ENCODE assay signal across 8 cellular contexts in genomic region chr6:20211037-20211940, GRCh38. TPM values are rescaled to one million over a fixed set of nuclear protein-coding genes. Genes with fewer than 3 reads are reported as not detected.
A peak's percentile ranks its signal among the peaks of the same experiment; 100 is the strongest.
DNase-seq lines count a peak whose midpoint lies in the region; ATAC-seq and TF ChIP-seq lines count a peak whose summit lies in the region.

No MANE protein-coding gene starts in this region.

- H3K36me3 ChIP-seq in iPS-18a (ENCODE audit: control insufficient read depth, low read depth, low read length) (no peaks in the 10 kb centered on the region), spleen (no peaks in the 10 kb centered on the region)

- peaks cover 50% of the 10 kb centered on the region for H3K4me1 Mint-ChIP-seq in activated CD4-positive, alpha-beta T cell treated with anti-CD3 and anti-CD28 coated beads for 36 hours
- H3K4me1 Mint-ChIP-seq in activated CD4-positive, alpha-beta memory T cell treated with anti-CD3 and anti-CD28 coated beads for 36 hours (ENCODE audit: low read depth): peaks cover 48% of the 10 kb centered on the region

- H3K27me3 ChIP-seq in iPS-18a (ENCODE audit: control insufficient read depth, insufficient read depth, low read length) (peaks cover 18% of the 10 kb centered on the region), spleen (replicated peaks in 1 of 7) (peaks cover 0 to 6% (median 0%) of the 10 kb centered on the region in 7 donors)

- no peaks in the 10 kb centered on the region for H3K36me3 Mint-ChIP-seq in activated CD4-positive, alpha-beta T cell treated with anti-CD3 and anti-CD28 coated beads for 36 hours (ENCODE audit: low read depth)
- H3K36me3 Mint-ChIP-seq in activated CD4-positive, alpha-beta memory T cell treated with anti-CD3 and anti-CD28 coated beads for 36 hours: no peaks in the 10 kb centered on the region

- H3K4me1 ChIP-seq in iPS-18a (ENCODE audit: control insufficient read depth, low read depth, low read length): peaks cover 19% of the 10 kb centered on the region
- H3K4me1 ChIP-seq in spleen: peaks cover 7 to 68% (median 44%) of the 10 kb centered on the region in 6 donors

- H3K27me3 Mint-ChIP-seq in activated CD4-positive, alpha-beta T cell treated with anti-CD3 and anti-CD28 coated beads for 36 hours: no peaks in the 10 kb centered on the region
- H3K27me3 Mint-ChIP-seq in activated CD4-positive, alpha-beta memory T cell treated with anti-CD3 and anti-CD28 coated beads for 36 hours: no peaks in the 10 kb centered on the region

- peak overlapping the region; percentile 93 for H3K27ac Mint-ChIP-seq in activated CD4-positive, alpha-beta T cell treated with anti-CD3 and anti-CD28 coated beads for 36 hours
- H3K27ac Mint-ChIP-seq in activated CD4-positive, alpha-beta memory T cell treated with anti-CD3 and anti-CD28 coated beads for 36 hours: peak overlapping the region; percentile 84

- no peak for TF ChIP-seq CTCF in spleen (IDR thresholded peaks at IDR 0.05 in 8 of 11, conservative IDR thresholded peaks at IDR 0.05 in 3 of 11)

- intact Hi-C loops in activated CD4-positive, alpha-beta T cell treated with anti-CD3 and anti-CD28 coated beads for 36 hours (cut with DNase I, micrococcal nuclease): loop anchor here (5.0 kb wide), 4 partner anchors 84 to 1949 kb away; partner anchors contain the start of genes CDKAL1 (in 1 of the 2), DEK (in 1 of the 2) and SOX4 (in 1 of the 2)
- intact Hi-C loops in activated CD4-positive, alpha-beta memory T cell treated with anti-CD3 and anti-CD28 coated beads for 36 hours (cut with micrococcal nuclease): loop anchor here (5.0 kb wide), 3 partner anchors 39 to 156 kb away; no protein-coding TSS in a partner anchor
- intact Hi-C loops in spleen (cut with DNase I; ENCODE audit: low total_unique reads): no loop called here

- POLR2A ChIA-PET in activated CD4-positive, alpha-beta T cell treated with anti-CD3 and anti-CD28 coated beads for 36 hours (lab: Charles Lee): no interaction called here
- POLR2A ChIA-PET in activated CD4-positive, alpha-beta memory T cell treated with anti-CD3 and anti-CD28 coated beads for 36 hours (lab: Charles Lee): no interaction called here

- H3K27ac ChIP-seq in iPS-18a (ENCODE audit: low read length): no peak overlapping the region
- H3K27ac ChIP-seq in spleen: peak overlapping the region in 7 of 8 donors; percentile 29 to 96 (median 89)

- peak overlapping the region; percentile 64 for H3K4me3 ChIP-seq in iPS-18a (ENCODE audit: low read length)
- H3K4me3 ChIP-seq in spleen: peak overlapping the region; percentile 71 to 91 (median 86)

- H3K9ac ChIP-seq in iPS-18a (ENCODE audit: low read length): peak overlapping the region; percentile 62

- H3K9me3 ChIP-seq in iPS-18a (ENCODE audit: control insufficient read depth, low read depth, low read length) (no peaks in the 10 kb centered on the region), spleen (no peaks in the 10 kb centered on the region)

- TF ChIP-seq POLR2A in spleen (IDR thresholded peaks at IDR 0.05): no peak

- H3K4me3 Mint-ChIP-seq in activated CD4-positive, alpha-beta T cell treated with anti-CD3 and anti-CD28 coated beads for 36 hours: peak overlapping the region; percentile 95
- H3K4me3 Mint-ChIP-seq in activated CD4-positive, alpha-beta memory T cell treated with anti-CD3 and anti-CD28 coated beads for 36 hours: peak overlapping the region; percentile 84

- no peaks in the 10 kb centered on the region for H3K9me3 Mint-ChIP-seq in activated CD4-positive, alpha-beta T cell treated with anti-CD3 and anti-CD28 coated beads for 36 hours (ENCODE audit: low read depth)
- H3K9me3 Mint-ChIP-seq in activated CD4-positive, alpha-beta memory T cell treated with anti-CD3 and anti-CD28 coated beads for 36 hours: no peaks in the 10 kb centered on the region

- CTCF ChIA-PET in activated CD4-positive, alpha-beta T cell treated with anti-CD3 and anti-CD28 coated beads for 36 hours (lab: Charles Lee): interaction anchor here (0.7 to 1.2 kb wide), 2 partner anchors 9 to 52 kb away, joined by 3 to 4 read pairs; no protein-coding TSS in a partner anchor
- CTCF ChIA-PET in activated CD4-positive, alpha-beta memory T cell treated with anti-CD3 and anti-CD28 coated beads for 36 hours (lab: Charles Lee): interaction anchor here (2.1 kb wide), 1 partner anchor 8 kb away, joined by 8 read pairs; no protein-coding TSS in a partner anchor

- WGBS in spleen, 5 donors: 13 to 22% (median 15%) methylated on average over 17 of the region's 17 CpGs

- ATAC-seq in activated CD4-positive, alpha-beta T cell treated with anti-CD3 and anti-CD28 coated beads for 36 hours: no peak
- peak; percentile 16 for ATAC-seq in HG03460 (IDR thresholded peaks at IDR 0.05; ENCODE audit: unreplicated experiment)
- ATAC-seq in HG02642 (IDR thresholded peaks at IDR 0.05; ENCODE audit: poor library complexity, unreplicated experiment): no peak

- DNase-seq in activated CD4-positive, alpha-beta T cell treated with anti-CD3 and anti-CD28 coated beads for 36 hours: peak; percentile 26
- DNase-seq in activated CD4-positive, alpha-beta T cell treated with anti-CD3 and anti-CD28 coated beads, Interleukin-2, amount 50 U/mL, for 1 hour: no peak
- DNase-seq in activated CD4-positive, alpha-beta memory T cell treated with anti-CD3 and anti-CD28 coated beads for 36 hours: peak; percentile 35
- DNase-seq in spleen (no peak), SHP77 treated with DMSO at 0.1 percent for 48 hours (lab: John Stamatoyannopoulos, UW) (no peak)

RNA-seq across cellular contexts. Expression of gene MBOAT1, which starts 1.0 kb away (rescaled TPM):
- total RNA-seq in activated CD4-positive, alpha-beta T cell treated with anti-CD3 and anti-CD28 coated beads for 36 hours: 10 to 100 TPM; 13.3 to 16.1 TPM
- 10 to 100 TPM; 13.4 to 14.0 TPM for total RNA-seq in activated CD4-positive, alpha-beta memory T cell treated with anti-CD3 and anti-CD28 coated beads for 36 hours
- total RNA-seq in spleen: 10 to 100 TPM in 6 of 7 donors, 1 to 10 TPM in 1; 9.1 to 14.9 (median 12.6) TPM
- polyA plus RNA-seq in spleen: 1 to 10 TPM; 1.0 to 1.8 (median 1.1) TPM

Comparison
In these comparisons a context has a peak if more than half of its experiments do, and no peak if none do; other contexts are left out.
1. DNase-seq: peak in activated CD4-positive, alpha-beta T cell treated with anti-CD3 and anti-CD28 coated beads for 36 hours (single experiment) and activated CD4-positive, alpha-beta memory T cell treated with anti-CD3 and anti-CD28 coated beads for 36 hours (single experiment); none in activated CD4-positive, alpha-beta T cell treated with anti-CD3 and anti-CD28 coated beads, Interleukin-2, amount 50 U/mL, for 1 hour (single experiment), spleen (single experiment) and SHP77 treated with DMSO at 0.1 percent for 48 hours (single experiment).